ENCODE assay signal across 8 cellular contexts in the genomic region with DNA sequence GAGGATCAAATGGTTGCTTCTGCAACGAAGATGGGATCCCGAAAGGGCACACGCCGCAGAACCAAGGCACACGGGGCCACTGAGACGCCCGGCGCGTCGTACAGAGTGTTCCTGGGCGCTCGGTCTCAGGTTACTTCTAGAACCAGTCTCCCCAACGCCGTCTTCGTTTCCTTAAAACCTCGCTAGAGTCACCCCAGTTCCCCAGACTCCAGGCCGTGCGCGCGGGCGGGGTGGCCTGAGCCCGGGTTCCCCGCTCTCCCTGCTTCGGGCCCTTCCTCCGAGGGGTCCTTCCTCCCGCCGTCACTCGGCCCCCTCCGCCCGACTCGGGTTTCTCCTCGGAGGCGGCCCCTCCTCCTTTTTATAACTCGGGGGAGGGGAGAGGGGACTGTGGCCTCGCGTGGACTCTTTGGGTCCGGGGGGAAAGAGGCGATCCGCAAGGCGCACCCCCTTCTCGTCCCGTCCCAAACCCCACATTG.
DNase-seq lines count a peak whose midpoint lies in the region; ATAC-seq and TF ChIP-seq lines count a peak whose summit lies in the region.

No MANE protein-coding gene starts in this region.

- peak; percentile 8 for DNase-seq in Ammon's horn (ENCODE audit: low spot score)
- DNase-seq in activated CD4-positive, CD25-positive, alpha-beta regulatory T cell treated with anti-CD3 and anti-CD28 coated beads, Interleukin-2, amount 50 U/mL, for 72 hours, result peak; percentile 45
- peak; percentile 29 for DNase-seq in effector CD4-positive, alpha-beta T cell
- peak; percentile 63 for DNase-seq in medulla oblongata (ENCODE audit: extremely low spot score)
- peak; percentile 50 to 51 for DNase-seq in stimulated activated naive CD8-positive, alpha-beta T cell treated with anti-CD3 and anti-CD28 coated beads, Interleukin-15, amount 100 ng/mL, for 72 hours
- DNase-seq in DMS 273 treated with DMSO at 0.1 percent for 48 hours (lab: John Stamatoyannopoulos, UW), result no peak

- peak overlapping the region; percentile 52; the same call in 1 of the 2 replicates for H3K9ac ChIP-seq in KMS-11

- no peaks in the 10 kb centered on the region for H3K36me3 ChIP-seq in KMS-11 (ENCODE audit: insufficient read depth)

- H3K4me3 Mint-ChIP-seq in stimulated activated naive CD8-positive, alpha-beta T cell treated with anti-CD3 and anti-CD28 coated beads, Interleukin-15, amount 100 ng/mL, for 72 hours, result peak overlapping the region; percentile 83 to 93

- H3K27me3 Mint-ChIP-seq in stimulated activated naive CD8-positive, alpha-beta T cell treated with anti-CD3 and anti-CD28 coated beads, Interleukin-15, amount 100 ng/mL, for 72 hours, result peaks cover 19% of the 10 kb centered on the region

- H3K4me3 ChIP-seq in KMS-11 (IDR thresholded peaks at IDR 0.05; ENCODE audit: insufficient read depth, low read depth, low read length), result no peak overlapping the region

- peaks cover 11% of the 10 kb centered on the region for H3K4me1 Mint-ChIP-seq in stimulated activated naive CD8-positive, alpha-beta T cell treated with anti-CD3 and anti-CD28 coated beads, Interleukin-15, amount 100 ng/mL, for 72 hours

- H3K9me3 Mint-ChIP-seq in stimulated activated naive CD8-positive, alpha-beta T cell treated with anti-CD3 and anti-CD28 coated beads, Interleukin-15, amount 100 ng/mL, for 72 hours, result no peaks in the 10 kb centered on the region

- H3K4me2 ChIP-seq in KMS-11, result peak overlapping the region; percentile 96

- H3K27ac ChIP-seq in KMS-11, result peak overlapping the region; percentile 59

- peaks cover 6% of the 10 kb centered on the region for H3K4me1 ChIP-seq in KMS-11 (ENCODE audit: low read depth, poor library complexity, severe bottlenecking)

- TF ChIP-seq CTCF in KMS-11 (conservative IDR thresholded peaks at IDR 0.05; ENCODE audit: low read depth, low read length), result no peak

- no peaks in the 10 kb centered on the region for H4K20me1 ChIP-seq in KMS-11 (ENCODE audit: insufficient read depth)

- H3K27ac Mint-ChIP-seq in stimulated activated naive CD8-positive, alpha-beta T cell treated with anti-CD3 and anti-CD28 coated beads, Interleukin-15, amount 100 ng/mL, for 72 hours, result no peak overlapping the region

- ATAC-seq in GM21515 (IDR thresholded peaks at IDR 0.05; ENCODE audit: unreplicated experiment), result peak; percentile 15
- peak; percentile 37 for ATAC-seq in stimulated activated naive CD8-positive, alpha-beta T cell treated with anti-CD3 and anti-CD28 coated beads, Interleukin-15, amount 100 ng/mL, for 72 hours

- peak overlapping the region; percentile 99 for H2AFZ ChIP-seq in KMS-11 (ENCODE audit: low read depth)

- H3K27me3 ChIP-seq in KMS-11 (ENCODE audit: insufficient read depth, low read depth), result no peaks in the 10 kb centered on the region

- H3K79me2 ChIP-seq in KMS-11 (ENCODE audit: insufficient read depth, low read depth), result no peaks in the 10 kb centered on the region
